2 cellular contexts compared by ENCODE assay signal in the genomic region with DNA sequence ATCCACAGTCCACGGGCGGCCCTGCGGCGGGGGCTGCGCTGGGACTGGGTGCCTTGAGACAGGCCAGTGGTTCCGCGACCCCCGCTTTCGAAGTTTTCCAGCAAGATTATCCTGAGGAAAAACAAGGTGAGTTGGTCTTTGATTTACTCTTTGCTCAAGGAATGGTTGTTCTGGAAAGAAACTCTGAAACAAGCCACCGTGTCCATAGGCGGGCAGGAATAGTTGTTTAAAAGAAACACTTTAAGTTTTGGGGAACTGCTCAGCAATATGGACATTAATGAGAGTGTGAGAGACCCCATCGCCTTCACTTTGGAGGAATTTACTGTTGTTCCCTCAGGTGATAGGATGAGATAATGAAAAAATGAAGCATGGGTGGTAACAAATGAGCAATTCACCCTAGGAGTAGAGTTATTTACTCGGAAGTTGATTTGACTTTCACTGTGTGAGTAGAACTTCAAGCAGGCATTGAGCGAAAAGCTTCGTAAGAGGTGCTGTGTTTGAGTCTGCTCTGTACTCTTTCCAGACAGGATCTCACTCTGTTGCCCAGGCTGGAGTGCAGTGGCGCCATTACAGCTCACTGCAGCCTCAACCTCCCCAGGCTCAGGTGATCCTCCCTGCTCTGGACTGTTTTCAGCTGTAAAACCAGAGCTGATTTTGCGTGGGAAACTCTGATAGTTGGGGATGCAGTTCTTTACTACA.
TF ChIP-seq lines count a peak whose summit lies in the region.

No MANE protein-coding gene starts in this region.

TF ChIP-seq in IMR-90, 13 proteins besides CTCF, POLR2A, EP300 and RAD21 (continued from another document):
- TF ChIP-seq, protein P1, sequence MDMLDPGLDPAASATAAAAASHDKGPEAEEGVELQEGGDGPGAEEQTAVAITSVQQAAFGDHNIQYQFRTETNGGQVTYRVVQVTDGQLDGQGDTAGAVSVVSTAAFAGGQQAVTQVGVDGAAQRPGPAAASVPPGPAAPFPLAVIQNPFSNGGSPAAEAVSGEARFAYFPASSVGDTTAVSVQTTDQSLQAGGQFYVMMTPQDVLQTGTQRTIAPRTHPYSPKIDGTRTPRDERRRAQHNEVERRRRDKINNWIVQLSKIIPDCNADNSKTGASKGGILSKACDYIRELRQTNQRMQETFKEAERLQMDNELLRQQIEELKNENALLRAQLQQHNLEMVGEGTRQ (IDR thresholded peaks at IDR 0.05; ENCODE audit: low read depth, low read length) = no peak
- TF ChIP-seq RCOR1 (IDR thresholded peaks at IDR 0.05; ENCODE audit: insufficient replicate concordance, low read length) (no peak), MAZ (IDR thresholded peaks at IDR 0.05; ENCODE audit: borderline replicate concordance, low read depth, low read length) (no peak), CHD1 (IDR thresholded peaks at IDR 0.05; ENCODE audit: low read depth, low read length) (no peak), MXI1 (IDR thresholded peaks at IDR 0.05; ENCODE audit: borderline replicate concordance, low read depth, low read length) (no peak), RFX5 (IDR thresholded peaks at IDR 0.05; ENCODE audit: low read depth, low read length) (no peak), CEBPB (IDR thresholded peaks at IDR 0.05; ENCODE audit: low read depth, low read length) (no peak)

TF ChIP-seq in GM12891, 5 proteins besides CTCF, POLR2A, EP300 and RAD21 (continued from another document):
- TF ChIP-seq POLR2AphosphoS5 (IDR thresholded peaks at IDR 0.05; ENCODE audit: low read depth, low read length) = no peak
